20 cellular contexts compared by ENCODE assay signal in genomic region chr10:13813540-13813939, GRCh38.
"Had no signal": no experiment of that assay in that cellular context is flagged by ENCODE, and none has a peak within 500 bp of the region (broad histone marks: within the 10 kb centered on the region; RNA-seq: fewer than 3 reads in every experiment).

No MANE protein-coding gene starts in this region.

- H3K9me3 ChIP-seq: SJSA1, SK-N-SH had no signal

- DNase-seq: IMR-90, Kasumi-1, MM.1S, NCI-H1092 treated with DMSO at 0.1 percent for 48 hours, NCI-H1436, NCI-H187, NCI-H2029, NCI-H2081 treated with DMSO at 0.1 percent for 48 hours, NCI-H2171, NCI-H226, NCI-H526, NCI-H774, Right ventricle myocardium superior, RPMI8226, SIG-M5, SK-N-SH, SW 1271, T-cell had no signal

- H3K4me2 ChIP-seq: KMS-11, SK-N-SH had no signal

- H3K4me3 ChIP-seq: SJSA1 had no signal

- H3K9me2 ChIP-seq: SK-N-SH had no signal

- H3K27me3 ChIP-seq: SJSA1 had no signal

- H3K36me3 ChIP-seq: SJSA1 had no signal

- H3K27ac ChIP-seq: KMS-11, SJSA1 had no signal
